ENCODE assay signal across 30 cellular contexts in genomic region chr10:78879621-78880020, GRCh38.
"Had no signal": no experiment of that assay in that cellular context is flagged by ENCODE, and none has a peak within 500 bp of the region (broad histone marks: within the 10 kb centered on the region; RNA-seq: fewer than 3 reads in every experiment).

No MANE protein-coding gene starts in this region.

- DNase-seq: activated CD4-positive, alpha-beta memory T cell treated with anti-CD3 and anti-CD28 coated beads for 36 hours; activated CD4-positive, alpha-beta T cell treated with anti-CD3 and anti-CD28 coated beads for 36 hours; activated CD4-positive, alpha-beta T cell treated with anti-CD3 and anti-CD28 coated beads, Interleukin-2, amount 10 ng/mL, durations not matched to agents 24 days and 14 days; activated CD4-positive, CD25-positive, alpha-beta regulatory T cell; activated CD4-positive, CD25-positive, alpha-beta regulatory T cell treated with anti-CD3 and anti-CD28 coated beads, Interleukin-2, amount 50 U/mL, for 72 hours; activated CD8-positive, alpha-beta memory T cell treated with anti-CD3 and anti-CD28 coated beads, Interleukin-2, amount 10 ng/mL, durations not matched to agents 7 days and 5 days; activated CD8-positive, alpha-beta memory T cell treated with anti-CD3 and anti-CD28 coated beads, Interleukin-2, amount 50 U/mL, for 4 hours; activated CD8-positive, alpha-beta T cell treated with anti-CD3 and anti-CD28 coated beads, Interleukin-2, amount 10 ng/mL, durations not matched to agents 7 days and 5 days; activated effector memory CD4-positive, alpha-beta T cell treated with anti-CD3 and anti-CD28 coated beads, Interleukin-2, amount 50 U/mL, for 16 hours; activated naive CD4-positive, alpha-beta T cell treated with anti-CD3 and anti-CD28 coated beads for 36 hours; activated naive CD8-positive, alpha-beta T cell treated with anti-CD3 and anti-CD28 coated beads for 36 hours; activated naive CD8-positive, alpha-beta T cell treated with anti-CD3 and anti-CD28 coated beads, Interleukin-2, amount 50 U/mL, for 24 hours; activated T-cell treated with anti-CD3 and anti-CD28 coated beads, Interleukin-2, amount 50 U/mL, for 1 hour; activated T-cell treated with anti-CD3 and anti-CD28 coated beads, Interleukin-2, amount 50 U/mL, for 48 hours; adrenal gland; amygdala; aorta; body of pancreas; caudate nucleus; cortex of kidney; dermis blood vessel endothelial cell; effector CD4-positive, alpha-beta T cell; effector memory CD8-positive, alpha-beta T cell; erythroblast; foreskin keratinocyte; T-cell; T1000 had no signal

- H3K36me3 ChIP-seq: adrenal gland, esophagus muscularis mucosa, gastroesophageal sphincter had no signal

- FAIRE-seq: colon had no signal

- H3K4me1 ChIP-seq: adrenal gland, body of pancreas, foreskin keratinocyte, gastroesophageal sphincter had no signal

- H3K27ac ChIP-seq: adrenal gland, body of pancreas, esophagus muscularis mucosa, foreskin keratinocyte, gastroesophageal sphincter had no signal

- H3K4me3 ChIP-seq: adrenal gland, body of pancreas, esophagus muscularis mucosa, gastroesophageal sphincter had no signal

- H3K9me3 ChIP-seq: body of pancreas had no signal
